8 cellular contexts compared by ENCODE assay signal in the genomic region with DNA sequence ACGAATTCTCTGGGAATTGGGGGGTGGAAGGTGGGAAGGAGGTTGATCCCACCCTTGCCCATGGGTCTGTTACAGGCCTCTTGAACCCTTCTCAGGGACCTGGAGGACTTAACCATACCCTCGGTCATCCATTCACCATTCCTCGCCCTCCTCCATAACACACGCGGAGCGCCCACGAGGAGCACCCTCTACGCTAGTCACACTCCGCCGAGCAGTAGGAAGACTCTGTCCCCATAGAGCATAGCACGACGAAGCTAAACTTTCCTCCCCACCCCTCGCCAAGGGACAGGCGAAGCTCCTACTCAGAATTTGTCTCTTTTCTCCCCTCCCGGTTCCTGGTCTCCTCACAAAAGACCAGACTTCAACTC. TPM values are rescaled to one million over a fixed set of nuclear protein-coding genes. Genes with fewer than 3 reads are reported as not detected.
DNase-seq lines count a peak whose midpoint lies in the region; ATAC-seq, FAIRE-seq and TF ChIP-seq lines count a peak whose summit lies in the region.

No MANE protein-coding gene starts in this region.

- H3K27ac Mint-ChIP-seq in activated CD8-positive, alpha-beta T cell treated with anti-CD3 and anti-CD28 coated beads for 36 hours, result peak overlapping the region; percentile 91

- H3K36me3 ChIP-seq in HEK293 (ENCODE audit: control insufficient read depth in 2 of 2, insufficient read depth in 1 of 2, low read length in 2 of 2) (no peaks in the 10 kb centered on the region), spleen (no peaks in the 10 kb centered on the region)

- TF ChIP-seq CTCF in HEK293 (tag by site-specific recombination; IDR thresholded peaks at IDR 0.05) (no peak), spleen (IDR thresholded peaks at IDR 0.05 in 8 of 11, conservative IDR thresholded peaks at IDR 0.05 in 3 of 11) (no peak)
- no peak for TF ChIP-seq CTCF in activated CD8-positive, alpha-beta T cell treated with anti-CD3 and anti-CD28 coated beads for 36 hours (IDR thresholded peaks at IDR 0.05)

- no peaks in the 10 kb centered on the region for H3K27me3 ChIP-seq in right cardiac atrium (ENCODE audit: control insufficient read depth, insufficient read depth)
- no peaks in the 10 kb centered on the region for H3K27me3 ChIP-seq in spleen (replicated peaks in 1 of 7)

- CTCF ChIA-PET in HEK293 (lab: Yijun Ruan, JAX), result interaction anchor here (0.5 to 0.6 kb wide), 2 partner anchors 10 to 20 kb away, joined by 3 read pairs; no protein-coding TSS in a partner anchor
- CTCF ChIA-PET in activated CD8-positive, alpha-beta T cell treated with anti-CD3 and anti-CD28 coated beads for 36 hours (lab: Charles Lee), result interaction anchor here (0.7 kb wide), 1 partner anchor 197 kb away, joined by 3 read pairs; no protein-coding TSS in a partner anchor

- peaks cover 21% of the 10 kb centered on the region for H3K4me1 Mint-ChIP-seq in activated CD8-positive, alpha-beta T cell treated with anti-CD3 and anti-CD28 coated beads for 36 hours (ENCODE audit: low read depth)

- no peak for FAIRE-seq in urothelium cell line (lab: Jason Lieb, UNC)

- no peaks in the 10 kb centered on the region for H3K27me3 Mint-ChIP-seq in activated CD8-positive, alpha-beta T cell treated with anti-CD3 and anti-CD28 coated beads for 36 hours

- H3K4me3 ChIP-seq in HEK293 (ENCODE audit: low read depth, low read length) (peak overlapping the region; percentile 84), right cardiac atrium (ENCODE audit: low read length) (peak overlapping the region; percentile 62), spleen (peak overlapping the region; percentile 78 to 93 (median 83))

- intact Hi-C loops in activated CD8-positive, alpha-beta T cell treated with anti-CD3 and anti-CD28 coated beads for 36 hours (cut with micrococcal nuclease), result no loop called here
- intact Hi-C loops in right cardiac atrium (cut with DNase I), result no loop called here
- intact Hi-C loops in spleen (cut with DNase I; ENCODE audit: low total_unique reads), result no loop called here

- H3K9me3 ChIP-seq in HEK293 (ENCODE audit: control insufficient read depth, insufficient read depth, low read depth, low read length), result no peaks in the 10 kb centered on the region
- H3K9me3 ChIP-seq in right cardiac atrium (ENCODE audit: control insufficient read depth, low read length), result no peaks in the 10 kb centered on the region
- H3K9me3 ChIP-seq in spleen, result no peaks in the 10 kb centered on the region

- H3K4me1 ChIP-seq in HEK293 (ENCODE audit: control insufficient read depth, insufficient read depth, low read length), result peaks cover 3% of the 10 kb centered on the region
- H3K4me1 ChIP-seq in right cardiac atrium (ENCODE audit: control insufficient read depth, insufficient read depth, low read length), result peaks cover 5% of the 10 kb centered on the region
- H3K4me1 ChIP-seq in spleen, result peaks cover 7 to 62% (median 41%) of the 10 kb centered on the region in 6 donors

- peaks cover 3% of the 10 kb centered on the region for H3K9me3 Mint-ChIP-seq in activated CD8-positive, alpha-beta T cell treated with anti-CD3 and anti-CD28 coated beads for 36 hours

- TF ChIP-seq POLR2A in spleen (IDR thresholded peaks at IDR 0.05), result no peak

- DNase-seq in activated CD8-positive, alpha-beta T cell treated with anti-CD3 and anti-CD28 coated beads for 36 hours, result no peak
- peak in 1 of 3 donors; percentile 42 for DNase-seq in right cardiac atrium
- peak; percentile 83 for DNase-seq in spleen
- DNase-seq in DMS 273 treated with DMSO at 0.1 percent for 48 hours (lab: John Stamatoyannopoulos, UW), result no peak
- no peak for DNase-seq in LoVo (ENCODE audit: low spot score)
- DNase-seq in NCI-H1436 (lab: John Stamatoyannopoulos, UW), result no peak
- no peak for DNase-seq in urothelium cell line (ENCODE audit: low spot score)

- ATAC-seq in activated CD8-positive, alpha-beta T cell treated with anti-CD3 and anti-CD28 coated beads for 36 hours, result no peak
- peak in 1 of 2 donors; percentile 2 for ATAC-seq in right cardiac atrium

- H3K27ac ChIP-seq in HEK293 (ENCODE audit: extremely low read depth, low read depth, low read length) (peak overlapping the region; percentile 93), right cardiac atrium (ENCODE audit: low read length) (peak overlapping the region; percentile 90), spleen (peak overlapping the region; percentile 96 to 99 (median 98))

- POLR2A ChIA-PET in HEK293 (lab: Yijun Ruan, JAX), result interaction anchor here (0.5 to 1.8 kb wide), 6 partner anchors 13 to 434 kb away, joined by 3 to 6 read pairs (median 4); partner anchors contain the start of genes ATAD2B and SF3B6
- POLR2A ChIA-PET in activated CD8-positive, alpha-beta T cell treated with anti-CD3 and anti-CD28 coated beads for 36 hours (lab: Charles Lee), result interaction anchor here (0.7 to 3.5 kb wide), 6 partner anchors 9 to 284 kb away, joined by 3 to 15 read pairs (median 4); no protein-coding TSS in a partner anchor

- peaks cover 7% of the 10 kb centered on the region for H3K36me3 Mint-ChIP-seq in activated CD8-positive, alpha-beta T cell treated with anti-CD3 and anti-CD28 coated beads for 36 hours (ENCODE audit: low read depth)

- WGBS in right cardiac atrium, result 90% methylated on average over 15 of the region's 15 CpGs
- 82 to 92% (median 82%) methylated on average over 15 of the region's 15 CpGs for WGBS in spleen, 5 donors

- H3K4me3 Mint-ChIP-seq in activated CD8-positive, alpha-beta T cell treated with anti-CD3 and anti-CD28 coated beads for 36 hours, result peak overlapping the region; percentile 84

TF ChIP-seq in HEK293, 187 proteins besides CTCF, POLR2A, EP300 and RAD21:
- TF ChIP-seq ZNF335 (tag by site-specific recombination; conservative IDR thresholded peaks at IDR 0.05) (peak; percentile 67; the same call in 1 of the 2 replicates), ZNF394 (tag by site-specific recombination; IDR thresholded peaks at IDR 0.05; ENCODE audit: borderline replicate concordance) (no peak), IKZF3 (tag by site-specific recombination; IDR thresholded peaks at IDR 0.05) (peak; percentile 22; the same call in 1 of the 2 replicates)
- TF ChIP-seq, protein P1, sequence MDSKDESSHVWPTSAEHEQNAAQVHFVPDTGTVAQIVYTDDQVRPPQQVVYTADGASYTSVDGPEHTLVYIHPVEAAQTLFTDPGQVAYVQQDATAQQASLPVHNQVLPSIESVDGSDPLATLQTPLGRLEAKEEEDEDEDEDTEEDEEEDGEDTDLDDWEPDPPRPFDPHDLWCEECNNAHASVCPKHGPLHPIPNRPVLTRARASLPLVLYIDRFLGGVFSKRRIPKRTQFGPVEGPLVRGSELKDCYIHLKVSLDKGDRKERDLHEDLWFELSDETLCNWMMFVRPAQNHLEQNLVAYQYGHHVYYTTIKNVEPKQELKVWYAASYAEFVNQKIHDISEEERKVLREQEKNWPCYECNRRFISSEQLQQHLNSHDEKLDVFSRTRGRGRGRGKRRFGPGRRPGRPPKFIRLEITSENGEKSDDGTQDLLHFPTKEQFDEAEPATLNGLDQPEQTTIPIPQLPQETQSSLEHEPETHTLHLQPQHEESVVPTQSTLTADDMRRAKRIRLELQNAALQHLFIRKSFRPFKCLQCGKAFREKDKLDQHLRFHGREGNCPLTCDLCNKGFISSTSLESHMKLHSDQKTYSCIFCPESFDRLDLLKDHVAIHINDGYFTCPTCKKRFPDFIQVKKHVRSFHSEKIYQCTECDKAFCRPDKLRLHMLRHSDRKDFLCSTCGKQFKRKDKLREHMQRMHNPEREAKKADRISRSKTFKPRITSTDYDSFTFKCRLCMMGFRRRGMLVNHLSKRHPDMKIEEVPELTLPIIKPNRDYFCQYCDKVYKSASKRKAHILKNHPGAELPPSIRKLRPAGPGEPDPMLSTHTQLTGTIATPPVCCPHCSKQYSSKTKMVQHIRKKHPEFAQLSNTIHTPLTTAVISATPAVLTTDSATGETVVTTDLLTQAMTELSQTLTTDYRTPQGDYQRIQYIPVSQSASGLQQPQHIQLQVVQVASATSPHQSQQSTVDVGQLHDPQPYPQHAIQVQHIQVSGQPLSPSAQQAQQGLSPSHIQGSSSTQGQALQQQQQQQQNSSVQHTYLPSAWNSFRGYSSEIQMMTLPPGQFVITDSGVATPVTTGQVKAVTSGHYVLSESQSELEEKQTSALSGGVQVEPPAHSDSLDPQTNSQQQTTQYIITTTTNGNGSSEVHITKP (tag by site-specific recombination; IDR thresholded peaks at IDR 0.05), result 0 out of 2 replicates have a peak, but pooled peaks have one; percentile 27
TF ChIP-seq in HEK293: peak in this region for 3.

RNA-seq across cellular contexts. Expression of gene ITSN2, which starts 0.6 kb away (rescaled TPM):
- 10 to 100 TPM; 44.0 to 48.6 TPM for total RNA-seq in activated CD8-positive, alpha-beta T cell treated with anti-CD3 and anti-CD28 coated beads for 36 hours
- total RNA-seq in right cardiac atrium (10 to 100 TPM; 44.4 to 58.9 (median 54.8) TPM), spleen (100 to 1,000 TPM in 6 of 7 donors, 10 to 100 TPM in 1; 92.6 to 150 (median 109) TPM)
- polyA plus RNA-seq in right cardiac atrium (22.8 TPM), spleen (10 to 100 TPM; 41.1 to 59.7 (median 49.3) TPM)
